ENCODE assay signal across 1 cellular context in the genomic region with DNA sequence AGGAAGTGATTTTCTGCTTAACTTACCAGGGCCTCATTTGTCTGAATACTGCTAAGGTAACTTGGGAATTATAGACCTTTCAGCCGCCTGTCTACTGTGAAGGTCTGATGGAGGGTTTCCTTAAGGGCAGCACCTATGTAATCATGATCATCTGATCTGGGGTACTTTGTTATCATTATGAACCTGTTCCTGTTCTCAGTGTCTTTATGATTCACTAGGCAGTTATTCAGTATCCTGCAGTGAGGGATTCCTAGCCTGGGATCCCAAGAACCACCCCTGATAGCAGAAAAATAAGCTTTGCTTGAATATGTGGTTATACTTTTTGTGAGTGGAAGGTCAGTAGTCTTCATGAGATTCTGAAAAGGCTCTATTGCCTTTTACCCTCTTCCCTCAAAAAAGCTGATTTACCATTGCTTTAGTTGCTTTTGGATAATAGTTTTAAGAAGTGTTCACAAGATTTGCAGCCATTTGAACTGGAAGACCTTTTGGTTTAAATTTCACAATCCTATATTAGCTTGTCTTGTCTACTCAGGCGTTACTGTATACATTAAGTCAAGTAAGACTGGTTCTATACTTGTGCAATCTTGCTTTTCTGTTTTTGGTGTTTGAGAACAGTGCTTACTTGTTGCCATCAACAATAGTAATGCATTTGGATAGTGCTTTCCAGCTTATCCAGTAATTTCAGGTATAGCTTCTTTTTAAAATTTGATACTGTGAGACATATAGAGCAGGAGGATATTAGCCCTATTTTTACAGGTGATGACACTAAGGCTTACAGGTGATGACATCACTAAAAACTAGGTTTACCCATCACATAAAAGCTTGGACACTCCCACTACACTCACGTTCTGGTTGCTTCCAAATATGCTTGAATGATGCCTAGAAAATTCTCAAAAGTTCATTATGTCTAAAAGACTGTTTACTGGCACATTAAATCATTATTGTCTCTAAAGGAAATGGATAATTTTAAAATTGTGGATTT.
A peak's percentile ranks its signal among the peaks of the same experiment; 100 is the strongest.
TF ChIP-seq lines count a peak whose summit lies in the region.

No MANE protein-coding gene starts in this region.

TF ChIP-seq in HEK293, 187 proteins besides CTCF, POLR2A, EP300 and RAD21 (continued from another document):
- TF ChIP-seq ZNF221 (tag by site-specific recombination; IDR thresholded peaks at IDR 0.05; ENCODE audit: borderline replicate concordance) (no peak), SCRT2 (tag by site-specific recombination; IDR thresholded peaks at IDR 0.05) (peak; percentile 69), ZNF423 (tag by site-specific recombination; IDR thresholded peaks at IDR 0.05) (no peak), ZFP69B (tag by site-specific recombination; IDR thresholded peaks at IDR 0.05) (no peak)
- TF ChIP-seq, protein P1, sequence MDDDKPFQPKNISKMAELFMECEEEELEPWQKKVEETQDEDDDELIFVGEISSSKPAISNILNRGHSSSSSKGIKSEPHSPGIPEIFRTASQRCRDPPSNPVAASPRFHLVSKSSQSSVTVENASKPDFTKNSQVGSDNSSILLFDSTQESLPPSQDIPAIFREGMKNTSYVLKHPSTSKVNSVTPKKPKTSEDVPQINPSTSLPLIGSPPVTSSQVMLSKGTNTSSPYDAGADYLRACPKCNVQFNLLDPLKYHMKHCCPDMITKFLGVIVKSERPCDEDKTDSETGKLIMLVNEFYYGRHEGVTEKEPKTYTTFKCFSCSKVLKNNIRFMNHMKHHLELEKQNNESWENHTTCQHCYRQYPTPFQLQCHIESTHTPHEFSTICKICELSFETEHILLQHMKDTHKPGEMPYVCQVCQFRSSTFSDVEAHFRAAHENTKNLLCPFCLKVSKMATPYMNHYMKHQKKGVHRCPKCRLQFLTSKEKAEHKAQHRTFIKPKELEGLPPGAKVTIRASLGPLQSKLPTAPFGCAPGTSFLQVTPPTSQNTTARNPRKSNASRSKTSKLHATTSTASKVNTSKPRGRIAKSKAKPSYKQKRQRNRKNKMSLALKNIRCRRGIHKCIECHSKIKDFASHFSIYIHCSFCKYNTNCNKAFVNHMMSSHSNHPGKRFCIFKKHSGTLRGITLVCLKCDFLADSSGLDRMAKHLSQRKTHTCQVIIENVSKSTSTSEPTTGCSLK (tag by site-specific recombination; IDR thresholded peaks at IDR 0.05) = no peak
TF ChIP-seq in HEK293: peak in this region for 2.
